ENCODE assay signal across 8 cellular contexts in genomic region chr10:123402656-123403055, GRCh38.
DNase-seq lines count a peak whose midpoint lies in the region; ATAC-seq, FAIRE-seq and TF ChIP-seq lines count a peak whose summit lies in the region.

No MANE protein-coding gene starts in this region.

- ATAC-seq in GM21360 (IDR thresholded peaks at IDR 0.05; ENCODE audit: unreplicated experiment) (peak; percentile 66), HG03108 (IDR thresholded peaks at IDR 0.05; ENCODE audit: unreplicated experiment) (peak; percentile 66)

- no peaks in the 10 kb centered on the region for H3K27me3 ChIP-seq in prostate gland (replicated peaks; ENCODE audit: insufficient read depth)

- WGBS in prostate gland = 80% methylated on average over 5 of the region's 5 CpGs

- peak; percentile 96 for FAIRE-seq in GM12892 (lab: Jason Lieb, UNC)

- H3K36me3 ChIP-seq in prostate gland = no peaks in the 10 kb centered on the region

- H3K27ac ChIP-seq in RWPE1 = no peak overlapping the region
- H3K27ac ChIP-seq in prostate gland = no peak overlapping the region

- no peaks in the 10 kb centered on the region for H3K4me1 ChIP-seq in prostate gland (replicated peaks)

- H3K9me3 ChIP-seq in prostate gland = no peaks in the 10 kb centered on the region

- POLR2A ChIA-PET in RWPE1 (lab: Yijun Ruan, JAX; ENCODE audit: low non-redundant PET) = no interaction called here

- intact Hi-C loops in prostate gland (cut with DNase I) = no loop called here

- no peak for TF ChIP-seq CTCF in RWPE1 (conservative IDR thresholded peaks at IDR 0.05; ENCODE audit: low read depth)
- TF ChIP-seq CTCF in prostate gland (IDR thresholded peaks at IDR 0.05) = no peak

- no peak overlapping the region for H3K4me3 ChIP-seq in prostate gland

- CTCF ChIA-PET in RWPE1 (lab: Yijun Ruan, JAX) = no interaction called here

- DNase-seq in GM12892 (ENCODE audit: insufficient read length) = no peak
- peak; percentile 40 for DNase-seq in SIG-M5 (lab: John Stamatoyannopoulos, UW)
- no peak for DNase-seq in activated CD4-positive, alpha-beta T cell treated with anti-CD3 and anti-CD28 coated beads for 48 hours
- DNase-seq in RWPE1 (ENCODE audit: low spot score) = no peak
- no peak for DNase-seq in prostate gland (ENCODE audit: low spot score)
- DNase-seq in activated CD4-positive, CD25-positive, alpha-beta regulatory T cell (lab: John Stamatoyannopoulos, UW) = no peak

- TF ChIP-seq POLR2A in GM12892 (IDR thresholded peaks at IDR 0.05; ENCODE audit: low read depth, low read length) = no peak; the same call in 1 of the 2 replicates
- TF ChIP-seq POLR2A in prostate gland (IDR thresholded peaks at IDR 0.05) = no peak
